7 cellular contexts compared by ENCODE assay signal in genomic region chr19:40442328-40443130, GRCh38. TPM values are rescaled to one million over a fixed set of nuclear protein-coding genes. Genes with fewer than 3 reads are reported as not detected.
DNase-seq lines count a peak whose midpoint lies in the region; ATAC-seq and TF ChIP-seq lines count a peak whose summit lies in the region.

No MANE protein-coding gene starts in this region.

- peak overlapping the region; percentile 74 for H3K27ac Mint-ChIP-seq in activated CD4-positive, alpha-beta memory T cell treated with anti-CD3 and anti-CD28 coated beads, Interleukin-2, amount 10 ng/mL, durations not matched to agents 7 days and 5 days
- peak overlapping the region; percentile 99 for H3K27ac Mint-ChIP-seq in stimulated activated naive B cell treated with anti-CD40 and anti-IgM and Interleukin-4, amounts not matched to agents 10 μg/mL and 1 μg/mL and 100 μg/mL, for 72 hours

- peaks cover 20 to 21% of the 10 kb centered on the region in 2 experiments for H3K36me3 ChIP-seq in HEK293 (ENCODE audit: control insufficient read depth in 2 of 2, insufficient read depth in 1 of 2, low read length in 2 of 2)
- peaks cover 9% of the 10 kb centered on the region for H3K36me3 ChIP-seq in iPS DF 6.9 (ENCODE audit: control insufficient read depth, insufficient read depth, low read length)

- WGBS in iPS DF 6.9 (ENCODE audit: insufficient coverage, insufficient read length), result no CpG with 5 or more reads among the region's 22 CpGs

- H3K36me3 Mint-ChIP-seq in activated CD4-positive, alpha-beta memory T cell treated with anti-CD3 and anti-CD28 coated beads, Interleukin-2, amount 10 ng/mL, durations not matched to agents 7 days and 5 days (ENCODE audit: low read depth), result peaks cover 26% of the 10 kb centered on the region
- H3K36me3 Mint-ChIP-seq in stimulated activated naive B cell treated with anti-CD40 and anti-IgM and Interleukin-4, amounts not matched to agents 10 μg/mL and 1 μg/mL and 100 μg/mL, for 72 hours, result peaks cover 19 to 35% of the 10 kb centered on the region in 2 donors

- no peak for TF ChIP-seq CTCF in HEK293 (tag by site-specific recombination; IDR thresholded peaks at IDR 0.05)

- peaks cover 14% of the 10 kb centered on the region for H3K4me1 ChIP-seq in HEK293 (ENCODE audit: control insufficient read depth, insufficient read depth, low read length)
- peaks cover 2% of the 10 kb centered on the region; the same call in 1 of the 2 replicates for H3K4me1 ChIP-seq in iPS DF 6.9 (ENCODE audit: control insufficient read depth, insufficient read depth, low read length)

- peaks cover 21% of the 10 kb centered on the region for H3K4me1 Mint-ChIP-seq in activated CD4-positive, alpha-beta memory T cell treated with anti-CD3 and anti-CD28 coated beads, Interleukin-2, amount 10 ng/mL, durations not matched to agents 7 days and 5 days
- peaks cover 16 to 32% of the 10 kb centered on the region in 2 donors for H3K4me1 Mint-ChIP-seq in stimulated activated naive B cell treated with anti-CD40 and anti-IgM and Interleukin-4, amounts not matched to agents 10 μg/mL and 1 μg/mL and 100 μg/mL, for 72 hours

- no peak for ATAC-seq in stimulated activated naive B cell treated with anti-CD40 and anti-IgM and Interleukin-4, amounts not matched to agents 10 μg/mL and 1 μg/mL and 100 μg/mL, for 72 hours (replicated peaks)

- POLR2A ChIA-PET in HEK293 (lab: Yijun Ruan, JAX), result interaction anchor here (0.6 to 17.1 kb wide), 31 partner anchors 10 to 1007 kb away, joined by 3 to 428 read pairs (median 4); partner anchors contain the start of genes AKT2, BLVRB, C19orf47 and EGLN2
- POLR2A ChIA-PET in activated CD4-positive, alpha-beta memory T cell treated with anti-CD3 and anti-CD28 coated beads, Interleukin-2, amount 10 ng/mL, durations not matched to agents 7 days and 5 days (lab: Charles Lee), result interaction anchor here (0.6 to 4.0 kb wide), 16 partner anchors 9 to 1034 kb away, joined by 3 to 26 read pairs (median 6); partner anchors contain the start of genes BLVRB, C19orf47, PLD3 and PRX

- H3K9me3 ChIP-seq in HEK293 (ENCODE audit: control insufficient read depth, insufficient read depth, low read depth, low read length) (no peaks in the 10 kb centered on the region), iPS DF 6.9 (ENCODE audit: control insufficient read depth, insufficient read depth, low read length) (no peaks in the 10 kb centered on the region)

- H3K4me3 ChIP-seq in HEK293 (ENCODE audit: low read depth, low read length), result peak overlapping the region; percentile 29
- peak overlapping the region; percentile 33; the same call in 1 of the 2 replicates for H3K4me3 ChIP-seq in iPS DF 6.9 (ENCODE audit: low read length)

- no peaks in the 10 kb centered on the region for H3K9me3 Mint-ChIP-seq in activated CD4-positive, alpha-beta memory T cell treated with anti-CD3 and anti-CD28 coated beads, Interleukin-2, amount 10 ng/mL, durations not matched to agents 7 days and 5 days
- H3K9me3 Mint-ChIP-seq in stimulated activated naive B cell treated with anti-CD40 and anti-IgM and Interleukin-4, amounts not matched to agents 10 μg/mL and 1 μg/mL and 100 μg/mL, for 72 hours, result no peaks in the 10 kb centered on the region

- no peaks in the 10 kb centered on the region for H3K27me3 ChIP-seq in iPS DF 6.9 (ENCODE audit: control insufficient read depth, insufficient read depth, low read length)

- peak overlapping the region; percentile 99 for H3K4me3 Mint-ChIP-seq in activated CD4-positive, alpha-beta memory T cell treated with anti-CD3 and anti-CD28 coated beads, Interleukin-2, amount 10 ng/mL, durations not matched to agents 7 days and 5 days
- H3K4me3 Mint-ChIP-seq in stimulated activated naive B cell treated with anti-CD40 and anti-IgM and Interleukin-4, amounts not matched to agents 10 μg/mL and 1 μg/mL and 100 μg/mL, for 72 hours, result peak overlapping the region; percentile 95 to 100

- H3K27ac ChIP-seq in HEK293 (ENCODE audit: extremely low read depth, low read depth, low read length), result peak overlapping the region; percentile 76
- no peak overlapping the region for H3K27ac ChIP-seq in iPS DF 6.9 (ENCODE audit: low read length)

- H3K27me3 Mint-ChIP-seq in activated CD4-positive, alpha-beta memory T cell treated with anti-CD3 and anti-CD28 coated beads, Interleukin-2, amount 10 ng/mL, durations not matched to agents 7 days and 5 days, result no peaks in the 10 kb centered on the region
- no peaks in the 10 kb centered on the region for H3K27me3 Mint-ChIP-seq in stimulated activated naive B cell treated with anti-CD40 and anti-IgM and Interleukin-4, amounts not matched to agents 10 μg/mL and 1 μg/mL and 100 μg/mL, for 72 hours

- CTCF ChIA-PET in HEK293 (lab: Yijun Ruan, JAX), result interaction anchor here (0.6 to 4.8 kb wide), 12 partner anchors 10 to 202 kb away, joined by 3 to 39 read pairs (median 6); partner anchors contain the start of genes BLVRB and SERTAD1
- CTCF ChIA-PET in activated CD4-positive, alpha-beta memory T cell treated with anti-CD3 and anti-CD28 coated beads, Interleukin-2, amount 10 ng/mL, durations not matched to agents 7 days and 5 days (lab: Charles Lee), result interaction anchor here (1.0 to 4.7 kb wide), 5 partner anchors 9 to 137 kb away, joined by 4 to 30 read pairs (median 7); partner anchors contain the start of genes BLVRB and SERTAD1

- no peak for DNase-seq in activated CD4-positive, alpha-beta memory T cell treated with anti-CD3 and anti-CD28 coated beads, Interleukin-2, amount 10 ng/mL, durations not matched to agents 7 days and 5 days
- no peak for DNase-seq in iPS DF 6.9 (ENCODE audit: low read depth, low spot score)
- no peak for DNase-seq in stimulated activated naive B cell treated with anti-CD40 and anti-IgM and Interleukin-4, amounts not matched to agents 10 μg/mL and 1 μg/mL and 100 μg/mL, for 72 hours
- no peak for DNase-seq in COR-L47 (lab: John Stamatoyannopoulos, UW)
- no peak for DNase-seq in AG08395 (ENCODE audit: low spot score)
- DNase-seq in activated CD4-positive, alpha-beta T cell treated with anti-CD3 and anti-CD28 coated beads, Interleukin-2, amount 50 U/mL, for 4 hours, result no peak

TF ChIP-seq in HEK293, 187 proteins besides CTCF, POLR2A, EP300 and RAD21 (continues in another document):
- TF ChIP-seq GFI1B (tag by site-specific recombination; IDR thresholded peaks at IDR 0.05) (peak; percentile 72), KLF10 (tag by site-specific recombination; IDR thresholded peaks at IDR 0.05) (no peak), ZNF518A (tag by site-specific recombination; conservative IDR thresholded peaks at IDR 0.05; ENCODE audit: low read depth) (no peak)
- TF ChIP-seq, protein P1, sequence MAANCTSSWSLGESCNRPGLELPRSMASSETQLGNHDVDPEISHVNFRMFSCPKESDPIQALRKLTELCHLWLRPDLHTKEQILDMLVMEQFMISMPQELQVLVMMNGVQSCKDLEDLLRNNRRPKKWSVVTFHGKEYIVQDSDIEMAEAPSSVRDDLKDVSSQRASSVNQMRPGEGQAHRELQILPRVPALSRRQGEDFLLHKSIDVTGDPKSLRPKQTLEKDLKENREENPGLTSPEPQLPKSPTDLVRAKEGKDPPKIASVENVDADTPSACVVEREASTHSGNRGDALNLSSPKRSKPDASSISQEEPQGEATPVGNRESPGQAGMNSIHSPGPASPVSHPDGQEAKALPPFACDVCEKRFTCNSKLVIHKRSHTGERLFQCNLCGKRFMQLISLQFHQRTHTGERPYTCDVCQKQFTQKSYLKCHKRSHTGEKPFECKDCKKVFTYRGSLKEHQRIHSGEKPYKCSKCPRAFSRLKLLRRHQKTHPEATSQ (tag by site-specific recombination; IDR thresholded peaks at IDR 0.05), result no peak

RNA-seq across cellular contexts. Expression of gene SERTAD3, which starts 1.6 kb away (rescaled TPM):
- 10 to 100 TPM; 18.0 to 20.3 TPM for total RNA-seq in activated CD4-positive, alpha-beta memory T cell treated with anti-CD3 and anti-CD28 coated beads, Interleukin-2, amount 10 ng/mL, durations not matched to agents 7 days and 5 days

RNA-seq across cellular contexts. Expression of gene SERTAD1, which starts 16.7 kb away (rescaled TPM):
- total RNA-seq in activated CD4-positive, alpha-beta memory T cell treated with anti-CD3 and anti-CD28 coated beads, Interleukin-2, amount 10 ng/mL, durations not matched to agents 7 days and 5 days, result 10 to 100 TPM; 10.6 to 10.7 TPM

RNA-seq across cellular contexts. Expression of gene BLVRB, which starts 23.0 kb away (rescaled TPM):
- total RNA-seq in activated CD4-positive, alpha-beta memory T cell treated with anti-CD3 and anti-CD28 coated beads, Interleukin-2, amount 10 ng/mL, durations not matched to agents 7 days and 5 days, result 10 to 100 TPM; 20.1 to 20.5 TPM

RNA-seq across cellular contexts. Expression of gene SPTBN4, which starts 24.3 kb away (rescaled TPM):
- total RNA-seq in activated CD4-positive, alpha-beta memory T cell treated with anti-CD3 and anti-CD28 coated beads, Interleukin-2, amount 10 ng/mL, durations not matched to agents 7 days and 5 days, result 1 to 10 TPM in 1 of 2 experiments, under 1 TPM in 1; 0.60 to 1.3 TPM

RNA-seq across cellular contexts. Expression of gene PRX, which starts 29.4 kb away (rescaled TPM):
- 1 to 10 TPM; 1.1 to 1.5 TPM for total RNA-seq in activated CD4-positive, alpha-beta memory T cell treated with anti-CD3 and anti-CD28 coated beads, Interleukin-2, amount 10 ng/mL, durations not matched to agents 7 days and 5 days
